In the genomic region with DNA sequence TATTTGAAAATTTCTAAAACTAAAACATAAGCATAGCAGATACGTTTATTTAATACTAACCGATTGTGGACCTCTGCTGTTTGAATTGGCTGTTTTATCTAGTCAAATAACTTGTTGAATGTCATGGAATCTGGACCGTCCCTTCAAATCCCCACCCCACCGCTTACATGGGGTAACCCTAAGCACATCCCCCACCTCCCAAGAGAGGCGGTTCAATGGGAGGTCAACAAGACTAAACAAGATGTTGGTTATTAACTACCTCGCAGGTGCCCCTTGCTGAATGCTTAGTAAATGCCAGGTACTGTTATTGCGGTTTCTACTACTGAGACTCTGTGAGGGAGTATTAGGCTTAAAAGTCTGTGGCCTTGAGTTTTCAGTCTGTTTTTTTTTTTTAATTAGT, we compare ENCODE assay signal across 9 cellular contexts. TPM values are rescaled to one million over a fixed set of nuclear protein-coding genes. Genes with fewer than 3 reads are reported as not detected.
A peak's percentile ranks its signal among the peaks of the same experiment; 100 is the strongest.
DNase-seq lines count a peak whose midpoint lies in the region; ATAC-seq, FAIRE-seq and TF ChIP-seq lines count a peak whose summit lies in the region.
"Had no signal": no experiment of that assay in that cellular context is flagged by ENCODE, and none has a peak within 500 bp of the region (broad histone marks: within the 10 kb centered on the region; RNA-seq: fewer than 3 reads in every experiment).

No MANE protein-coding gene starts in this region.

- BruUV-seq in HepG2 (replicated peaks; lab: Mats Ljungman, UMichigan): TSS peak; percentile 50

- WGBS in HepG2 (ENCODE audit: low lambda C conversion rate): 2% methylated on average over 7 of the region's 7 CpGs
- 42 to 52% methylated on average over 7 of the region's 7 CpGs for WGBS in tibial nerve, 2 donors

- TF ChIP-seq RAD21 in HepG2 (CRISPR knock-in tag; IDR thresholded peaks at IDR 0.05): no peak

- H3K79me2 ChIP-seq in HepG2 (ENCODE audit: insufficient read depth, low read length): peaks cover 70% of the 10 kb centered on the region

- DNase-seq in activated naive CD4-positive, alpha-beta T cell treated with anti-CD3 and anti-CD28 coated beads, Interleukin-2, amount 50 U/mL, for 16 hours: no peak
- DNase-seq in adipocyte (ENCODE audit: low read depth): no peak
- DNase-seq in HepG2 (ENCODE audit: low spot score): peak; percentile 90
- no peak for DNase-seq in tibial nerve (ENCODE audit: low spot score in 2 of 2)
- no peak for DNase-seq in RKO (ENCODE audit: low spot score)
- DNase-seq in GOT3 (lab: John Stamatoyannopoulos, UW): no peak
- no peak for DNase-seq in NCI-H526 (lab: John Stamatoyannopoulos, UW)
- DNase-seq: COR-L47 had no signal

- TF ChIP-seq POLR2A in HepG2 (IDR thresholded peaks at IDR 0.05; ENCODE audit: insufficient read depth in 1 of 2, low read depth in 2 of 2, low read length in 2 of 2) (no peak), tibial nerve (IDR thresholded peaks at IDR 0.05) (no peak)

- H3K9me3 Mint-ChIP-seq in activated naive CD4-positive, alpha-beta T cell treated with anti-CD3 and anti-CD28 coated beads, Interleukin-2, amount 50 U/mL, for 24 hours: no peaks in the 10 kb centered on the region

- H3K9ac ChIP-seq in adipocyte (ENCODE audit: low read length) (peak overlapping the region; percentile 1), HepG2 (ENCODE audit: insufficient read depth, low read depth, low read length) (peak overlapping the region; percentile 22; the same call in 1 of the 2 replicates)

- H3K36me3 Mint-ChIP-seq in activated naive CD4-positive, alpha-beta T cell treated with anti-CD3 and anti-CD28 coated beads, Interleukin-2, amount 50 U/mL, for 24 hours: peaks cover 9% of the 10 kb centered on the region

- TF ChIP-seq EP300 in HepG2 (IDR thresholded peaks at IDR 0.05; ENCODE audit: low read depth in 2 of 2, low read length in 2 of 2) (peak in 1 of 2 experiments; percentile 53; a peak in 1 of 4 replicates), HepG2 (CRISPR knock-in tag; IDR thresholded peaks at IDR 0.05; ENCODE audit: borderline replicate concordance) (no peak), tibial nerve (IDR thresholded peaks at IDR 0.05) (no peak)

- in situ Hi-C loops in HepG2 (cut with HindIII; ENCODE audit: extremely low pct_ligation_motif_present, low pct_unique_long_range_greater_than_20kb): no loop called here

- CTCF ChIA-PET in HepG2 (lab: Yijun Ruan, JAX; ENCODE audit: low intra/inter-chr PET ratio, low total read pairs): no interaction called here

- peaks cover 4% of the 10 kb centered on the region for H3K36me3 ChIP-seq in adipocyte (ENCODE audit: control insufficient read depth, insufficient read depth, low read length, severe bottlenecking)
- peaks cover 3 to 21% of the 10 kb centered on the region in 2 experiments; a peak in 3 of 5 replicates for H3K36me3 ChIP-seq in HepG2 (replicated peaks in 1 of 2; ENCODE audit: control insufficient read depth in 1 of 2, insufficient read depth in 2 of 2, low read length in 2 of 2)
- peaks cover 0 to 5% (median 0%) of the 10 kb centered on the region in 3 donors for H3K36me3 ChIP-seq in tibial nerve

- no peaks in the 10 kb centered on the region for H3K27me3 ChIP-seq in adipocyte (replicated peaks; ENCODE audit: control insufficient read depth, insufficient read depth, low read length)
- H3K27me3 ChIP-seq in HepG2 (ENCODE audit: control insufficient read depth in 1 of 2, insufficient read depth in 2 of 2, low read length in 2 of 2): no peaks in the 10 kb centered on the region; a peak in 1 of 5 replicates
- no peaks in the 10 kb centered on the region for H3K27me3 ChIP-seq in tibial nerve

- peak; percentile 75 for ATAC-seq in HepG2

- peak; percentile 97 for FAIRE-seq in HepG2 (lab: Jason Lieb, UNC)

- H2AFZ ChIP-seq in HepG2 (ENCODE audit: low read length): no peak overlapping the region

- H4K20me1 ChIP-seq in HepG2 (ENCODE audit: insufficient read depth, low read length): peaks cover 62% of the 10 kb centered on the region

- H3K4me1 ChIP-seq in adipocyte (ENCODE audit: control insufficient read depth, insufficient read depth, low read length) (peaks cover 29% of the 10 kb centered on the region), HepG2 (ENCODE audit: insufficient read depth, low read length) (peaks cover 55% of the 10 kb centered on the region), tibial nerve (peaks cover 2 to 61% (median 49%) of the 10 kb centered on the region in 4 donors)

- intact Hi-C loops in HepG2 (cut with micrococcal nuclease; ENCODE audit: unreplicated experiment): no loop called here

- H3K9me3 ChIP-seq in adipocyte (ENCODE audit: control insufficient read depth, low read length): no peaks in the 10 kb centered on the region
- H3K9me3 ChIP-seq in HepG2 (ENCODE audit: low read length): no peaks in the 10 kb centered on the region
- no peaks in the 10 kb centered on the region for H3K9me3 ChIP-seq in tibial nerve

- no peaks in the 10 kb centered on the region for H3K27me3 Mint-ChIP-seq in activated naive CD4-positive, alpha-beta T cell treated with anti-CD3 and anti-CD28 coated beads, Interleukin-2, amount 50 U/mL, for 24 hours

- H3K4me2 ChIP-seq in HepG2 (ENCODE audit: low read depth, low read length): peak overlapping the region; percentile 78

- peak overlapping the region; percentile 52 for H3K4me3 Mint-ChIP-seq in activated naive CD4-positive, alpha-beta T cell treated with anti-CD3 and anti-CD28 coated beads, Interleukin-2, amount 50 U/mL, for 24 hours

- H3K4me1 Mint-ChIP-seq in activated naive CD4-positive, alpha-beta T cell treated with anti-CD3 and anti-CD28 coated beads, Interleukin-2, amount 50 U/mL, for 24 hours: peaks cover 49% of the 10 kb centered on the region

- H3K27ac Mint-ChIP-seq in activated naive CD4-positive, alpha-beta T cell treated with anti-CD3 and anti-CD28 coated beads, Interleukin-2, amount 50 U/mL, for 24 hours: no peak overlapping the region

- TF ChIP-seq CTCF in HepG2 (CRISPR knock-in tag; IDR thresholded peaks at IDR 0.05) (no peak), tibial nerve (IDR thresholded peaks at IDR 0.05) (no peak)

- POLR2A ChIA-PET in HepG2 (lab: Yijun Ruan, JAX): interaction anchor here (0.7 to 2.2 kb wide), 2 partner anchors 9 to 10 kb away, joined by 3 to 12 read pairs; no protein-coding TSS in a partner anchor

- H3K27ac ChIP-seq in HepG2 (ENCODE audit: extremely low read length, insufficient read depth, low read length): peak overlapping the region; percentile 49
- peak overlapping the region in 3 of 4 donors; percentile 6 to 88 (median 59) for H3K27ac ChIP-seq in tibial nerve

- H3K4me3 ChIP-seq in adipocyte (ENCODE audit: low read length) (peak overlapping the region; percentile 93), HepG2 (replicated peaks in 1 of 3; ENCODE audit: insufficient read depth in 1 of 3, low read depth in 2 of 3, low read length in 3 of 3) (peak overlapping the region; percentile 38 to 87 (median 84)), tibial nerve (peak overlapping the region in 2 of 4 donors; percentile 6)

RNA-seq across cellular contexts. Expression of gene RAC1, which starts 2.5 kb away (rescaled TPM):
- total RNA-seq in HepG2 (2016; rRNA removed; fragmentation: Illumina TruSeq; extraction: Trizol): 80.7 and 92.3 TPM in 2 replicates
- 33.7 and 42.8 TPM in 2 replicates for total RNA-seq in HepG2 (2016; cell fraction: cytosol; rRNA removed; fragmentation: Illumina TruSeq; extraction: Trizol; ENCODE audit: low read depth)
- total RNA-seq in HepG2 (2016; cell fraction: insoluble cytoplasmic fraction; rRNA removed; fragmentation: Illumina TruSeq; extraction: Trizol): 79.1 and 81.6 TPM in 2 replicates
- total RNA-seq in HepG2 (2016; cell fraction: membrane; rRNA removed; fragmentation: Illumina TruSeq; extraction: Trizol): 68.4 and 78.8 TPM in 2 replicates
- 43.3 and 45.3 TPM in 2 replicates for total RNA-seq in HepG2 (2016; cell fraction: nucleus; rRNA removed; fragmentation: Illumina TruSeq; extraction: Trizol)
- polyA plus RNA-seq in HepG2 (2011; rRNA removed): 183 and 228 TPM in 2 replicates
- polyA plus RNA-seq in HepG2 (2011; cell fraction: cytosol; rRNA removed): 157 and 234 TPM in 2 replicates
- 75.7 and 78.6 TPM in 2 replicates for polyA plus RNA-seq in HepG2 (2011; cell fraction: nucleus; rRNA removed)
- polyA plus RNA-seq in HepG2 (2012): 160 and 216 TPM in 2 replicates
- 133 and 156 TPM in 2 replicates for polyA plus RNA-seq in HepG2 (2016; cell fraction: cytosol; fragmentation: Illumina TruSeq; extraction: Trizol; ENCODE audit: low read depth)
- polyA plus RNA-seq in HepG2 (2016; cell fraction: insoluble cytoplasmic fraction; fragmentation: Illumina TruSeq; extraction: Trizol; ENCODE audit: low read depth): 227 and 254 TPM in 2 replicates
- polyA plus RNA-seq in HepG2 (2016; cell fraction: membrane; fragmentation: Illumina TruSeq; extraction: Trizol; ENCODE audit: low read depth): 179 and 194 TPM in 2 replicates
- 148 and 169 TPM in 2 replicates for polyA plus RNA-seq in HepG2 (2016; cell fraction: nucleus; fragmentation: Illumina TruSeq; extraction: Trizol; ENCODE audit: insufficient read depth, low read depth)
- polyA minus RNA-seq in HepG2 (2011; rRNA and poly(A)+ RNA removed; ENCODE audit: low replicate concordance): 104 and 174 TPM in 2 replicates
- polyA minus RNA-seq in HepG2 (2011; cell fraction: cytosol; rRNA and poly(A)+ RNA removed): 92.9 and 96.5 TPM in 2 replicates
- polyA minus RNA-seq in HepG2 (2011; cell fraction: nucleus; rRNA and poly(A)+ RNA removed): 45.4 and 62.7 TPM in 2 replicates
- total RNA-seq in tibial nerve: 100 to 1,000 TPM; 133 to 222 (median 140) TPM

RNA-seq across cellular contexts. Expression of gene FAM220A, which starts 28.1 kb away (rescaled TPM):
- total RNA-seq in HepG2 (2016; rRNA removed; fragmentation: Illumina TruSeq; extraction: Trizol): 12.0 and 14.7 TPM in 2 replicates
- total RNA-seq in HepG2 (2016; cell fraction: cytosol; rRNA removed; fragmentation: Illumina TruSeq; extraction: Trizol; ENCODE audit: low read depth): 8.8 TPM in 2 replicates
- total RNA-seq in HepG2 (2016; cell fraction: insoluble cytoplasmic fraction; rRNA removed; fragmentation: Illumina TruSeq; extraction: Trizol): 12.4 and 12.8 TPM in 2 replicates
- 24.5 and 25.6 TPM in 2 replicates for total RNA-seq in HepG2 (2016; cell fraction: membrane; rRNA removed; fragmentation: Illumina TruSeq; extraction: Trizol)
- total RNA-seq in HepG2 (2016; cell fraction: nucleus; rRNA removed; fragmentation: Illumina TruSeq; extraction: Trizol): 6.4 and 7.1 TPM in 2 replicates
- polyA plus RNA-seq in HepG2 (2011; rRNA removed): 10.2 and 10.5 TPM in 2 replicates
- 8.5 and 10.8 TPM in 2 replicates for polyA plus RNA-seq in HepG2 (2011; cell fraction: cytosol; rRNA removed)
- polyA plus RNA-seq in HepG2 (2011; cell fraction: nucleus; rRNA removed): 3.0 and 4.0 TPM in 2 replicates
- 8.1 and 8.3 TPM in 2 replicates for polyA plus RNA-seq in HepG2 (2012)
- polyA plus RNA-seq in HepG2 (2016; cell fraction: cytosol; fragmentation: Illumina TruSeq; extraction: Trizol; ENCODE audit: low read depth): 10.3 and 11.6 TPM in 2 replicates
- polyA plus RNA-seq in HepG2 (2016; cell fraction: insoluble cytoplasmic fraction; fragmentation: Illumina TruSeq; extraction: Trizol; ENCODE audit: low read depth): 16.3 and 16.9 TPM in 2 replicates
- 20.2 and 22.5 TPM in 2 replicates for polyA plus RNA-seq in HepG2 (2016; cell fraction: membrane; fragmentation: Illumina TruSeq; extraction: Trizol; ENCODE audit: low read depth)
- 8.1 and 8.6 TPM in 2 replicates for polyA plus RNA-seq in HepG2 (2016; cell fraction: nucleus; fragmentation: Illumina TruSeq; extraction: Trizol; ENCODE audit: insufficient read depth, low read depth)
- 12.7 and 12.9 TPM in 2 replicates for polyA minus RNA-seq in HepG2 (2011; rRNA and poly(A)+ RNA removed; ENCODE audit: low replicate concordance)
- polyA minus RNA-seq in HepG2 (2011; cell fraction: cytosol; rRNA and poly(A)+ RNA removed): 11.9 and 15.0 TPM in 2 replicates
- polyA minus RNA-seq in HepG2 (2011; cell fraction: nucleus; rRNA and poly(A)+ RNA removed): 4.0 and 4.7 TPM in 2 replicates
- total RNA-seq in tibial nerve: 10 to 100 TPM in 3 of 4 donors, 1 to 10 TPM in 1; 8.4 to 17.6 (median 14.3) TPM
